28 cellular contexts compared by ENCODE assay signal in genomic region chr5:132850066-132850465, GRCh38. TPM values are rescaled to one million over a fixed set of nuclear protein-coding genes. Genes with fewer than 3 reads are reported as not detected.
DNase-seq lines count a peak whose midpoint lies in the region; ATAC-seq, FAIRE-seq and TF ChIP-seq lines count a peak whose summit lies in the region.
"Had no signal": no experiment of that assay in that cellular context is flagged by ENCODE, and none has a peak within 500 bp of the region (broad histone marks: within the 10 kb centered on the region; RNA-seq: fewer than 3 reads in every experiment).

No MANE protein-coding gene starts in this region.

- no peak for ATAC-seq in pancreas
- no peak for ATAC-seq in stimulated activated naive CD8-positive, alpha-beta T cell treated with anti-CD3 and anti-CD28 coated beads, Interleukin-15, amount 100 ng/mL, for 72 hours
- ATAC-seq: naive thymus-derived CD8-positive, alpha-beta T cell; Panc1; stimulated activated naive B cell treated with anti-CD40 and anti-IgM and Interleukin-4, amounts not matched to agents 10 μg/mL and 1 μg/mL and 100 μg/mL, for 72 hours had no signal

- intact Hi-C loops in pancreas (cut with DNase I) = no loop called here

- peaks cover 0 to 23% (median 20%) of the 10 kb centered on the region in 3 donors for H3K4me1 ChIP-seq in pancreas
- H3K4me1 ChIP-seq: testis, vagina had no signal

- no peak overlapping the region for H3K27ac Mint-ChIP-seq in stimulated activated naive CD8-positive, alpha-beta T cell treated with anti-CD3 and anti-CD28 coated beads, Interleukin-15, amount 100 ng/mL, for 72 hours
- H3K27ac Mint-ChIP-seq: activated naive CD4-positive, alpha-beta T cell treated with anti-CD3 and anti-CD28 coated beads, Interleukin-2, amount 50 U/mL, for 24 hours; activated T-helper 1 cell treated with anti-CD3 and anti-CD28 coated beads, Interleukin-12 subunit alpha, Interleukin-12 subunit beta, Interleukin-2, Interleukin-4 antibody, amounts not matched to agents 30 ng/mL and 10 ng/mL and 1 ng/mL, durations not matched to agents 14 hours and 24 hours and 36 hours; CD4-positive, alpha-beta T cell; stimulated activated naive B cell treated with anti-CD40 and anti-IgM and Interleukin-4, amounts not matched to agents 10 μg/mL and 1 μg/mL and 100 μg/mL, for 72 hours had no signal

- 57 to 62% methylated on average over 2 of the region's 2 CpGs for WGBS in pancreas, 2 donors

- no peaks in the 10 kb centered on the region for H3K27me3 Mint-ChIP-seq in stimulated activated naive CD8-positive, alpha-beta T cell treated with anti-CD3 and anti-CD28 coated beads, Interleukin-15, amount 100 ng/mL, for 72 hours
- H3K27me3 Mint-ChIP-seq: activated naive CD4-positive, alpha-beta T cell treated with anti-CD3 and anti-CD28 coated beads, Interleukin-2, amount 50 U/mL, for 24 hours had no signal

- TF ChIP-seq CTCF in VCaP (conservative IDR thresholded peaks at IDR 0.05) = no peak
- TF ChIP-seq CTCF in foreskin fibroblast (IDR thresholded peaks at IDR 0.05; ENCODE audit: low read depth, low read length) = no peak
- TF ChIP-seq CTCF in pancreas (IDR thresholded peaks at IDR 0.05) = no peak

- H3K4me1 Mint-ChIP-seq in stimulated activated naive CD8-positive, alpha-beta T cell treated with anti-CD3 and anti-CD28 coated beads, Interleukin-15, amount 100 ng/mL, for 72 hours = no peaks in the 10 kb centered on the region
- H3K4me1 Mint-ChIP-seq: activated naive CD4-positive, alpha-beta T cell treated with anti-CD3 and anti-CD28 coated beads, Interleukin-2, amount 50 U/mL, for 24 hours; naive thymus-derived CD8-positive, alpha-beta T cell had no signal

- H3K4me3 Mint-ChIP-seq in stimulated activated naive CD8-positive, alpha-beta T cell treated with anti-CD3 and anti-CD28 coated beads, Interleukin-15, amount 100 ng/mL, for 72 hours = no peak overlapping the region
- H3K4me3 Mint-ChIP-seq: activated naive CD4-positive, alpha-beta T cell treated with anti-CD3 and anti-CD28 coated beads, Interleukin-2, amount 50 U/mL, for 24 hours; activated T-helper 1 cell treated with anti-CD3 and anti-CD28 coated beads, Interleukin-12 subunit alpha, Interleukin-12 subunit beta, Interleukin-2, Interleukin-4 antibody, amounts not matched to agents 30 ng/mL and 10 ng/mL and 1 ng/mL, durations not matched to agents 14 hours and 24 hours and 36 hours; CD4-positive, alpha-beta T cell; naive thymus-derived CD8-positive, alpha-beta T cell; stimulated activated naive B cell treated with anti-CD40 and anti-IgM and Interleukin-4, amounts not matched to agents 10 μg/mL and 1 μg/mL and 100 μg/mL, for 72 hours had no signal

- H3K27me3 ChIP-seq in pancreas = no peaks in the 10 kb centered on the region
- H3K27me3 ChIP-seq: testis, vagina had no signal

- H3K27ac ChIP-seq in VCaP (peak overlapping the region; percentile 57), pancreas (peak overlapping the region in 3 of 4 donors; percentile 7 to 64 (median 19))
- H3K27ac ChIP-seq: parathyroid adenoma, testis, vagina had no signal

- no peak overlapping the region for H3K4me3 ChIP-seq in foreskin fibroblast (ENCODE audit: low read depth in 1 of 2, low read length in 2 of 2)
- H3K4me3 ChIP-seq in pancreas = no peak overlapping the region
- H3K4me3 ChIP-seq: testis, vagina had no signal

- H3K9me3 ChIP-seq in pancreas = no peaks in the 10 kb centered on the region
- H3K9me3 ChIP-seq: testis, vagina had no signal

- H3K9me3 Mint-ChIP-seq in stimulated activated naive CD8-positive, alpha-beta T cell treated with anti-CD3 and anti-CD28 coated beads, Interleukin-15, amount 100 ng/mL, for 72 hours = no peaks in the 10 kb centered on the region
- H3K9me3 Mint-ChIP-seq: activated naive CD4-positive, alpha-beta T cell treated with anti-CD3 and anti-CD28 coated beads, Interleukin-2, amount 50 U/mL, for 24 hours; activated T-helper 1 cell treated with anti-CD3 and anti-CD28 coated beads, Interleukin-12 subunit alpha, Interleukin-12 subunit beta, Interleukin-2, Interleukin-4 antibody, amounts not matched to agents 30 ng/mL and 10 ng/mL and 1 ng/mL, durations not matched to agents 14 hours and 24 hours and 36 hours; CD4-positive, alpha-beta T cell; naive thymus-derived CD8-positive, alpha-beta T cell; stimulated activated naive B cell treated with anti-CD40 and anti-IgM and Interleukin-4, amounts not matched to agents 10 μg/mL and 1 μg/mL and 100 μg/mL, for 72 hours had no signal

- DNase-seq in ELR (ENCODE audit: low read depth) (peak; percentile 83), foreskin fibroblast (peak; percentile 52 to 77), pancreas (no peak), NCI-H146 (lab: John Stamatoyannopoulos, UW) (no peak), NCI-H1694 (lab: John Stamatoyannopoulos, UW) (no peak)
- no peak for DNase-seq in stimulated activated CD4-positive, alpha-beta T cell treated with anti-CD3 and anti-CD28 coated beads, Interleukin-4, amount 100 ng/mL, for 1 hour
- DNase-seq in stimulated activated naive CD8-positive, alpha-beta T cell treated with anti-CD3 and anti-CD28 coated beads, Interleukin-15, amount 100 ng/mL, for 72 hours = no peak
- DNase-seq: activated CD4-positive, alpha-beta T cell treated with anti-CD3 and anti-CD28 coated beads for 48 hours; CD4-positive, alpha-beta T cell; DMS 273 treated with DMSO at 0.1 percent for 48 hours; effector CD4-positive, alpha-beta T cell; erythroblast; naive thymus-derived CD8-positive, alpha-beta T cell; NCI-H1105 treated with DMSO at 0.1 percent for 48 hours; NK-92 treated with Interleukin-12 subunit alpha and Interleukin-12 subunit beta, amount 100 ng/mL, for 24 hours; stimulated activated naive B cell treated with anti-CD40 and anti-IgM and Interleukin-4, amounts not matched to agents 10 μg/mL and 1 μg/mL and 100 μg/mL, for 72 hours; testis had no signal

- FAIRE-seq in pancreas (lab: Jason Lieb, UNC) = no peak

- H3K36me3 ChIP-seq in pancreas = no peaks in the 10 kb centered on the region
- H3K36me3 ChIP-seq: vagina had no signal

RNA-seq across cellular contexts. Expression of gene GDF9, which starts 16.2 kb away (rescaled TPM):
- total RNA-seq in pancreas = under 1 TPM; 0.19 to 0.93 (median 0.31) TPM
- polyA plus RNA-seq in pancreas = 1 to 10 TPM in 1 of 2 donors, under 1 TPM in 1; 0.42 to 1.1 TPM
- total RNA-seq: mesenteric fat pad, vagina had no signal

RNA-seq across cellular contexts. Expression of gene UQCRQ, which starts 16.4 kb away (rescaled TPM):
- total RNA-seq in pancreas = 100 to 1,000 TPM; 133 to 235 (median 189) TPM
- 100 to 1,000 TPM; 208 to 216 TPM for polyA plus RNA-seq in pancreas

RNA-seq across cellular contexts. Expression of gene SHROOM1, which starts 19.6 kb away (rescaled TPM):
- total RNA-seq in pancreas = 10 to 100 TPM; 10.7 to 14.7 (median 11.6) TPM
- polyA plus RNA-seq in pancreas = 10 to 100 TPM; 30.9 to 62.0 TPM
- total RNA-seq: naive thymus-derived CD8-positive, alpha-beta T cell had no signal
- polyA plus RNA-seq: naive thymus-derived CD8-positive, alpha-beta T cell had no signal

RNA-seq across cellular contexts. Expression of gene LEAP2, which starts 23.4 kb away (rescaled TPM):
- 1 to 10 TPM in 3 of 6 donors, under 1 TPM in 3; 0.55 to 2.0 (median 1.1) TPM for total RNA-seq in pancreas
- 1 to 10 TPM; 2.3 to 3.9 TPM for polyA plus RNA-seq in pancreas

RNA-seq across cellular contexts. Expression of gene SOWAHA, which starts 37.0 kb away (rescaled TPM):
- 1 to 10 TPM; 1.5 to 2.8 (median 1.9) TPM for total RNA-seq in pancreas
- polyA plus RNA-seq in pancreas = 1 to 10 TPM; 1.4 to 5.0 TPM
- total RNA-seq: CD4-positive, alpha-beta T cell; chondrocyte; glomerular endothelial cell; mesenteric fat pad; naive thymus-derived CD8-positive, alpha-beta T cell; NCI-H460; SK-MEL-5; vagina had no signal
- polyA plus RNA-seq: naive thymus-derived CD8-positive, alpha-beta T cell had no signal

Comparison
In these comparisons a context has a peak if more than half of its experiments do, and no peak if none do; other contexts are left out.
1. DNase-seq: peak in ELR (single experiment) and foreskin fibroblast (2 of 2); none in pancreas (0 of 6), NCI-H146 (single experiment), stimulated activated CD4-positive, alpha-beta T cell treated with anti-CD3 and anti-CD28 coated beads, Interleukin-4, amount 100 ng/mL, for 1 hour (single experiment), stimulated activated naive CD8-positive, alpha-beta T cell treated with anti-CD3 and anti-CD28 coated beads, Interleukin-15, amount 100 ng/mL, for 72 hours (0 of 2) and NCI-H1694 (single experiment).